In the genomic region with DNA sequence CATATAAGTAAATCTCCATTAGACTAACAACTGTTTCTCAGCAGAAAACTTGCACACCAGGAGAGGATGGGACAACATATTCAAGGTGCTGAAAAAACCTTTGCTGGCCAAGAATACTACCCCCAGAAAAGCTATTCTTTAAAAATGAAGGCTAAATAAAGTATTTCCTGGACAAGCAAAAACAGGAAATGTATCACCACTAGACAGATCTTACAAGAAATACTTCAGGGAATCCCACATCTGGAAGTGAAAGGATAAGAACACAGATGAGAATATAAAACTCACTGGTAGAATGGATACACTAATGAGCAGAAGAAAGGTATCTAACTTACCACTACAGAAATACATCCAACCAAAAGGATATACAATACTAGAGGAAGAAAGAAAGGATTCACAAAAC, we compare ENCODE assay signal across 2 cellular contexts.
TF ChIP-seq lines count a peak whose summit lies in the region.

No MANE protein-coding gene starts in this region.

TF ChIP-seq in liver, 16 proteins besides CTCF, POLR2A, EP300 and RAD21:
- no peak for TF ChIP-seq TAF1 (conservative IDR thresholded peaks at IDR 0.05)
- TF ChIP-seq GABPA (IDR thresholded peaks at IDR 0.05 in 1 of 2, conservative IDR thresholded peaks at IDR 0.05 in 1 of 2) = no peak
- no peak for TF ChIP-seq FOXA2 (IDR thresholded peaks at IDR 0.05)
- no peak for TF ChIP-seq FOXA1 (IDR thresholded peaks at IDR 0.05)
- TF ChIP-seq, protein P1, sequence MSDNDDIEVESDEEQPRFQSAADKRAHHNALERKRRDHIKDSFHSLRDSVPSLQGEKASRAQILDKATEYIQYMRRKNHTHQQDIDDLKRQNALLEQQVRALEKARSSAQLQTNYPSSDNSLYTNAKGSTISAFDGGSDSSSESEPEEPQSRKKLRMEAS (IDR thresholded peaks at IDR 0.05) = no peak
- TF ChIP-seq NR2F2 (IDR thresholded peaks at IDR 0.05) = no peak
- TF ChIP-seq, protein P2, sequence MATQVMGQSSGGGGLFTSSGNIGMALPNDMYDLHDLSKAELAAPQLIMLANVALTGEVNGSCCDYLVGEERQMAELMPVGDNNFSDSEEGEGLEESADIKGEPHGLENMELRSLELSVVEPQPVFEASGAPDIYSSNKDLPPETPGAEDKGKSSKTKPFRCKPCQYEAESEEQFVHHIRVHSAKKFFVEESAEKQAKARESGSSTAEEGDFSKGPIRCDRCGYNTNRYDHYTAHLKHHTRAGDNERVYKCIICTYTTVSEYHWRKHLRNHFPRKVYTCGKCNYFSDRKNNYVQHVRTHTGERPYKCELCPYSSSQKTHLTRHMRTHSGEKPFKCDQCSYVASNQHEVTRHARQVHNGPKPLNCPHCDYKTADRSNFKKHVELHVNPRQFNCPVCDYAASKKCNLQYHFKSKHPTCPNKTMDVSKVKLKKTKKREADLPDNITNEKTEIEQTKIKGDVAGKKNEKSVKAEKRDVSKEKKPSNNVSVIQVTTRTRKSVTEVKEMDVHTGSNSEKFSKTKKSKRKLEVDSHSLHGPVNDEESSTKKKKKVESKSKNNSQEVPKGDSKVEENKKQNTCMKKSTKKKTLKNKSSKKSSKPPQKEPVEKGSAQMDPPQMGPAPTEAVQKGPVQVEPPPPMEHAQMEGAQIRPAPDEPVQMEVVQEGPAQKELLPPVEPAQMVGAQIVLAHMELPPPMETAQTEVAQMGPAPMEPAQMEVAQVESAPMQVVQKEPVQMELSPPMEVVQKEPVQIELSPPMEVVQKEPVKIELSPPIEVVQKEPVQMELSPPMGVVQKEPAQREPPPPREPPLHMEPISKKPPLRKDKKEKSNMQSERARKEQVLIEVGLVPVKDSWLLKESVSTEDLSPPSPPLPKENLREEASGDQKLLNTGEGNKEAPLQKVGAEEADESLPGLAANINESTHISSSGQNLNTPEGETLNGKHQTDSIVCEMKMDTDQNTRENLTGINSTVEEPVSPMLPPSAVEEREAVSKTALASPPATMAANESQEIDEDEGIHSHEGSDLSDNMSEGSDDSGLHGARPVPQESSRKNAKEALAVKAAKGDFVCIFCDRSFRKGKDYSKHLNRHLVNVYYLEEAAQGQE (IDR thresholded peaks at IDR 0.05) = no peak

TF ChIP-seq in HepG2, 621 proteins besides CTCF, POLR2A, EP300 and RAD21:
- TF ChIP-seq, protein P3, sequence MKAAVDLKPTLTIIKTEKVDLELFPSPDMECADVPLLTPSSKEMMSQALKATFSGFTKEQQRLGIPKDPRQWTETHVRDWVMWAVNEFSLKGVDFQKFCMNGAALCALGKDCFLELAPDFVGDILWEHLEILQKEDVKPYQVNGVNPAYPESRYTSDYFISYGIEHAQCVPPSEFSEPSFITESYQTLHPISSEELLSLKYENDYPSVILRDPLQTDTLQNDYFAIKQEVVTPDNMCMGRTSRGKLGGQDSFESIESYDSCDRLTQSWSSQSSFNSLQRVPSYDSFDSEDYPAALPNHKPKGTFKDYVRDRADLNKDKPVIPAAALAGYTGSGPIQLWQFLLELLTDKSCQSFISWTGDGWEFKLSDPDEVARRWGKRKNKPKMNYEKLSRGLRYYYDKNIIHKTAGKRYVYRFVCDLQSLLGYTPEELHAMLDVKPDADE (CRISPR knock-in tag; IDR thresholded peaks at IDR 0.05) = no peak
- TF ChIP-seq ATF2 (CRISPR knock-in tag; IDR thresholded peaks at IDR 0.05) = no peak
- TF ChIP-seq NR2F6 (IDR thresholded peaks at IDR 0.05) = no peak
- no peak for TF ChIP-seq NR2F6 (CRISPR knock-in tag; IDR thresholded peaks at IDR 0.05)
- no peak for TF ChIP-seq KAT7 (CRISPR knock-in tag; IDR thresholded peaks at IDR 0.05; ENCODE audit: borderline replicate concordance)
- no peak for TF ChIP-seq ZNF335 (CRISPR knock-in tag; IDR thresholded peaks at IDR 0.05)
- TF ChIP-seq ZFP36L2 (CRISPR knock-in tag; IDR thresholded peaks at IDR 0.05) = no peak
- TF ChIP-seq MTF2 (CRISPR knock-in tag; IDR thresholded peaks at IDR 0.05; ENCODE audit: borderline replicate concordance) = no peak
- no peak for TF ChIP-seq SOX6 (IDR thresholded peaks at IDR 0.05)
- TF ChIP-seq SOX6 (CRISPR knock-in tag; IDR thresholded peaks at IDR 0.05) = no peak
- TF ChIP-seq KDM5B (CRISPR knock-in tag; IDR thresholded peaks at IDR 0.05; ENCODE audit: borderline replicate concordance) = no peak
